5 cellular contexts compared by ENCODE assay signal in the genomic region with DNA sequence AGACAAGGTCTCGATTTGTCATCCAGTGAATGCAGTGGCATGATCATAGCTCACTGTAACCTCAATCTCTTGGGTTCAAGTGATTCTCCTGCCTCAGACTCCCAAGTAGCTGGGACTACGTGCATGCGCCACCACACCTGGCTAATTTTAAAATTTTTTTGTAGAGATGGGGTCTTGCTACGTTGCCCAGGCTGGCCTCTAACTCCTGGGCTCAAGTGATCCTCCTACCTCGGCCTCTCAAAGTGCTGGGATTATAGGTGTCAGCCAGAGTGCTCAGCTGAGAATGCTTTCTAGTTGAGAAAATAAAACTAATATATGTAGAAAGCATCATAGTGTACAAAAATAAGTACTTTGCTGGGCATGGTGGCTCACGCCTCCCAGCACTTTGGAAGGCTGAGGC. TPM values are rescaled to one million over a fixed set of nuclear protein-coding genes. Genes with fewer than 3 reads are reported as not detected.
"Had no signal": no experiment of that assay in that cellular context is flagged by ENCODE, and none has a peak within 500 bp of the region (broad histone marks: within the 10 kb centered on the region; RNA-seq: fewer than 3 reads in every experiment).

No MANE protein-coding gene starts in this region.

RNA-seq across cellular contexts. Expression of gene NPFF, which starts 41.1 kb away (rescaled TPM):
- total RNA-seq: HepG2, HT-29, HT1080, IMR-90 had no signal
- polyA plus RNA-seq: HepG2, IgD-negative memory B cell, IMR-90 had no signal
